ENCODE assay signal across 20 cellular contexts in genomic region chr10:30829921-30830671, GRCh38.
DNase-seq lines count a peak whose midpoint lies in the region; ATAC-seq and TF ChIP-seq lines count a peak whose summit lies in the region.
"Had no signal": no experiment of that assay in that cellular context is flagged by ENCODE, and none has a peak within 500 bp of the region (broad histone marks: within the 10 kb centered on the region; RNA-seq: fewer than 3 reads in every experiment).

No MANE protein-coding gene starts in this region.

- H3K27ac Mint-ChIP-seq in type B pancreatic cell, result no peak overlapping the region
- H3K27ac Mint-ChIP-seq in effector memory CD8-positive, alpha-beta T cell, result no peak overlapping the region
- H3K27ac Mint-ChIP-seq: endodermal cell had no signal

- no peaks in the 10 kb centered on the region for H3K36me3 ChIP-seq in adipocyte (ENCODE audit: control insufficient read depth, insufficient read depth, low read length, severe bottlenecking)

- peaks cover 37% of the 10 kb centered on the region for H3K4me1 ChIP-seq in adipocyte (ENCODE audit: control insufficient read depth, insufficient read depth, low read length)
- H3K4me1 ChIP-seq: psoas muscle had no signal

- H3K4me3 Mint-ChIP-seq in type B pancreatic cell, result peak overlapping the region; percentile 16
- H3K4me3 Mint-ChIP-seq in effector memory CD8-positive, alpha-beta T cell, result no peak overlapping the region
- H3K4me3 Mint-ChIP-seq: CD8-positive, alpha-beta memory T cell; endodermal cell had no signal

- no peak overlapping the region for H3K9ac ChIP-seq in adipocyte (ENCODE audit: low read length)

- H3K4me3 ChIP-seq in adipocyte (ENCODE audit: low read length), result no peak overlapping the region
- H3K4me3 ChIP-seq in foreskin fibroblast (ENCODE audit: low read depth in 1 of 2, low read length in 2 of 2), result no peak overlapping the region
- H3K4me3 ChIP-seq: psoas muscle had no signal

- H3K9me3 Mint-ChIP-seq in type B pancreatic cell, result peaks cover 5% of the 10 kb centered on the region
- H3K9me3 Mint-ChIP-seq in effector memory CD8-positive, alpha-beta T cell, result no peaks in the 10 kb centered on the region

- DNase-seq in NCI-H1105 treated with DMSO at 0.1 percent for 48 hours (lab: John Stamatoyannopoulos, UW), result peak; percentile 5
- no peak for DNase-seq in NCI-H1105 (lab: John Stamatoyannopoulos, UW)
- DNase-seq in adipocyte (ENCODE audit: low read depth), result peak; percentile 43
- peak; percentile 65 to 80 for DNase-seq in foreskin fibroblast
- no peak for DNase-seq in type B pancreatic cell (ENCODE audit: extremely low spot score, unreplicated experiment)
- no peak for DNase-seq in G401 (ENCODE audit: low spot score)
- DNase-seq in effector memory CD8-positive, alpha-beta T cell, result no peak
- DNase-seq: 8988T; activated CD4-positive, alpha-beta T cell treated with anti-CD3 and anti-CD28 coated beads for 4 hours; activated T-cell treated with anti-CD3 and anti-CD28 coated beads for 4 hours; CD8-positive, alpha-beta memory T cell; central memory CD4-positive, alpha-beta T cell; left cardiac atrium; NCI-H2107; psoas muscle; stimulated activated CD4-positive, alpha-beta T cell treated with anti-CD3 and anti-CD28 coated beads, Interleukin-15, amount 100 ng/mL, for 24 hours; T1000 had no signal

- TF ChIP-seq CTCF in foreskin fibroblast (IDR thresholded peaks at IDR 0.05; ENCODE audit: low read depth, low read length) (no peak), type B pancreatic cell (conservative IDR thresholded peaks at IDR 0.05) (no peak)

- no peaks in the 10 kb centered on the region for H3K9me3 ChIP-seq in adipocyte (ENCODE audit: control insufficient read depth, low read length)
- H3K9me3 ChIP-seq: psoas muscle had no signal

- H3K27me3 ChIP-seq in adipocyte (replicated peaks; ENCODE audit: control insufficient read depth, insufficient read depth, low read length), result no peaks in the 10 kb centered on the region

- no peaks in the 10 kb centered on the region for H3K27me3 Mint-ChIP-seq in type B pancreatic cell
- H3K27me3 Mint-ChIP-seq in effector memory CD8-positive, alpha-beta T cell, result peaks cover 10 to 26% of the 10 kb centered on the region in 2 donors

- in situ Hi-C loops in G401 (cut with HindIII; ENCODE audit: low sequenced_read_pairs), result no loop called here

- H3K4me1 Mint-ChIP-seq in type B pancreatic cell (ENCODE audit: unreplicated experiment), result peaks cover 59% of the 10 kb centered on the region
- H3K4me1 Mint-ChIP-seq in effector memory CD8-positive, alpha-beta T cell (ENCODE audit: low read depth in 2 of 2), result no peaks in the 10 kb centered on the region
- H3K4me1 Mint-ChIP-seq: CD8-positive, alpha-beta memory T cell had no signal

- ATAC-seq in GM19452 (IDR thresholded peaks at IDR 0.05; ENCODE audit: unreplicated experiment), result no peak
- ATAC-seq in effector memory CD8-positive, alpha-beta T cell (replicated peaks), result no peak
- ATAC-seq: activated naive CD4-positive, alpha-beta T cell treated with anti-CD3 and anti-CD28 coated beads, Interleukin-2, amount 50 U/mL, for 72 hours; left cardiac atrium; psoas muscle had no signal

- no peaks in the 10 kb centered on the region for H3K36me3 Mint-ChIP-seq in type B pancreatic cell
- H3K36me3 Mint-ChIP-seq in effector memory CD8-positive, alpha-beta T cell (ENCODE audit: insufficient read depth), result no peaks in the 10 kb centered on the region
- H3K36me3 Mint-ChIP-seq: activated naive CD4-positive, alpha-beta T cell treated with anti-CD3 and anti-CD28 coated beads, Interleukin-2, amount 50 U/mL, for 72 hours had no signal

Comparison
In these comparisons a context has a peak if more than half of its experiments do, and no peak if none do; other contexts are left out.
1. DNase-seq: peak in NCI-H1105 treated with DMSO at 0.1 percent for 48 hours (single experiment), adipocyte (single experiment) and foreskin fibroblast (2 of 2); none in NCI-H1105 (single experiment), type B pancreatic cell (single experiment), G401 (single experiment) and effector memory CD8-positive, alpha-beta T cell (0 of 3).